In genomic region chr20:35699127-35699913, GRCh38 we compare ENCODE assay signal across 1 cellular context.
TF ChIP-seq lines count a peak whose summit lies in the region.

NFS1 (minus strand) TSS chr20:35699352; CDS start chr20:35699288, 64 bp downstream.
ROMO1 (plus strand) TSS chr20:35699405; CDS start chr20:35699633, 228 bp downstream.

TF ChIP-seq in K562, 482 proteins besides CTCF, POLR2A, EP300 and RAD21 (continued from another document and continues in another):
- TF ChIP-seq, protein P1, sequence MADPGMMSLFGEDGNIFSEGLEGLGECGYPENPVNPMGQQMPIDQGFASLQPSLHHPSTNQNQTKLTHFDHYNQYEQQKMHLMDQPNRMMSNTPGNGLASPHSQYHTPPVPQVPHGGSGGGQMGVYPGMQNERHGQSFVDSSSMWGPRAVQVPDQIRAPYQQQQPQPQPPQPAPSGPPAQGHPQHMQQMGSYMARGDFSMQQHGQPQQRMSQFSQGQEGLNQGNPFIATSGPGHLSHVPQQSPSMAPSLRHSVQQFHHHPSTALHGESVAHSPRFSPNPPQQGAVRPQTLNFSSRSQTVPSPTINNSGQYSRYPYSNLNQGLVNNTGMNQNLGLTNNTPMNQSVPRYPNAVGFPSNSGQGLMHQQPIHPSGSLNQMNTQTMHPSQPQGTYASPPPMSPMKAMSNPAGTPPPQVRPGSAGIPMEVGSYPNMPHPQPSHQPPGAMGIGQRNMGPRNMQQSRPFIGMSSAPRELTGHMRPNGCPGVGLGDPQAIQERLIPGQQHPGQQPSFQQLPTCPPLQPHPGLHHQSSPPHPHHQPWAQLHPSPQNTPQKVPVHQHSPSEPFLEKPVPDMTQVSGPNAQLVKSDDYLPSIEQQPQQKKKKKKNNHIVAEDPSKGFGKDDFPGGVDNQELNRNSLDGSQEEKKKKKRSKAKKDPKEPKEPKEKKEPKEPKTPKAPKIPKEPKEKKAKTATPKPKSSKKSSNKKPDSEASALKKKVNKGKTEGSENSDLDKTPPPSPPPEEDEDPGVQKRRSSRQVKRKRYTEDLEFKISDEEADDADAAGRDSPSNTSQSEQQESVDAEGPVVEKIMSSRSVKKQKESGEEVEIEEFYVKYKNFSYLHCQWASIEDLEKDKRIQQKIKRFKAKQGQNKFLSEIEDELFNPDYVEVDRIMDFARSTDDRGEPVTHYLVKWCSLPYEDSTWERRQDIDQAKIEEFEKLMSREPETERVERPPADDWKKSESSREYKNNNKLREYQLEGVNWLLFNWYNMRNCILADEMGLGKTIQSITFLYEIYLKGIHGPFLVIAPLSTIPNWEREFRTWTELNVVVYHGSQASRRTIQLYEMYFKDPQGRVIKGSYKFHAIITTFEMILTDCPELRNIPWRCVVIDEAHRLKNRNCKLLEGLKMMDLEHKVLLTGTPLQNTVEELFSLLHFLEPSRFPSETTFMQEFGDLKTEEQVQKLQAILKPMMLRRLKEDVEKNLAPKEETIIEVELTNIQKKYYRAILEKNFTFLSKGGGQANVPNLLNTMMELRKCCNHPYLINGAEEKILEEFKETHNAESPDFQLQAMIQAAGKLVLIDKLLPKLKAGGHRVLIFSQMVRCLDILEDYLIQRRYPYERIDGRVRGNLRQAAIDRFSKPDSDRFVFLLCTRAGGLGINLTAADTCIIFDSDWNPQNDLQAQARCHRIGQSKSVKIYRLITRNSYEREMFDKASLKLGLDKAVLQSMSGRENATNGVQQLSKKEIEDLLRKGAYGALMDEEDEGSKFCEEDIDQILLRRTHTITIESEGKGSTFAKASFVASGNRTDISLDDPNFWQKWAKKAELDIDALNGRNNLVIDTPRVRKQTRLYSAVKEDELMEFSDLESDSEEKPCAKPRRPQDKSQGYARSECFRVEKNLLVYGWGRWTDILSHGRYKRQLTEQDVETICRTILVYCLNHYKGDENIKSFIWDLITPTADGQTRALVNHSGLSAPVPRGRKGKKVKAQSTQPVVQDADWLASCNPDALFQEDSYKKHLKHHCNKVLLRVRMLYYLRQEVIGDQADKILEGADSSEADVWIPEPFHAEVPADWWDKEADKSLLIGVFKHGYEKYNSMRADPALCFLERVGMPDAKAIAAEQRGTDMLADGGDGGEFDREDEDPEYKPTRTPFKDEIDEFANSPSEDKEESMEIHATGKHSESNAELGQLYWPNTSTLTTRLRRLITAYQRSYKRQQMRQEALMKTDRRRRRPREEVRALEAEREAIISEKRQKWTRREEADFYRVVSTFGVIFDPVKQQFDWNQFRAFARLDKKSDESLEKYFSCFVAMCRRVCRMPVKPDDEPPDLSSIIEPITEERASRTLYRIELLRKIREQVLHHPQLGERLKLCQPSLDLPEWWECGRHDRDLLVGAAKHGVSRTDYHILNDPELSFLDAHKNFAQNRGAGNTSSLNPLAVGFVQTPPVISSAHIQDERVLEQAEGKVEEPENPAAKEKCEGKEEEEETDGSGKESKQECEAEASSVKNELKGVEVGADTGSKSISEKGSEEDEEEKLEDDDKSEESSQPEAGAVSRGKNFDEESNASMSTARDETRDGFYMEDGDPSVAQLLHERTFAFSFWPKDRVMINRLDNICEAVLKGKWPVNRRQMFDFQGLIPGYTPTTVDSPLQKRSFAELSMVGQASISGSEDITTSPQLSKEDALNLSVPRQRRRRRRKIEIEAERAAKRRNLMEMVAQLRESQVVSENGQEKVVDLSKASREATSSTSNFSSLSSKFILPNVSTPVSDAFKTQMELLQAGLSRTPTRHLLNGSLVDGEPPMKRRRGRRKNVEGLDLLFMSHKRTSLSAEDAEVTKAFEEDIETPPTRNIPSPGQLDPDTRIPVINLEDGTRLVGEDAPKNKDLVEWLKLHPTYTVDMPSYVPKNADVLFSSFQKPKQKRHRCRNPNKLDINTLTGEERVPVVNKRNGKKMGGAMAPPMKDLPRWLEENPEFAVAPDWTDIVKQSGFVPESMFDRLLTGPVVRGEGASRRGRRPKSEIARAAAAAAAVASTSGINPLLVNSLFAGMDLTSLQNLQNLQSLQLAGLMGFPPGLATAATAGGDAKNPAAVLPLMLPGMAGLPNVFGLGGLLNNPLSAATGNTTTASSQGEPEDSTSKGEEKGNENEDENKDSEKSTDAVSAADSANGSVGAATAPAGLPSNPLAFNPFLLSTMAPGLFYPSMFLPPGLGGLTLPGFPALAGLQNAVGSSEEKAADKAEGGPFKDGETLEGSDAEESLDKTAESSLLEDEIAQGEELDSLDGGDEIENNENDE (IDR thresholded peaks at IDR 0.05; ENCODE audit: low read depth, low read length): no peak
- TF ChIP-seq XRCC3 (IDR thresholded peaks at IDR 0.05) (no peak), FOXK1 (CRISPR knock-in tag; IDR thresholded peaks at IDR 0.05; ENCODE audit: borderline replicate concordance) (no peak), ZNF133 (CRISPR knock-in tag; IDR thresholded peaks at IDR 0.05) (no peak), SAFB (IDR thresholded peaks at IDR 0.05; ENCODE audit: borderline replicate concordance, low read depth, low read length) (no peak), KHSRP (IDR thresholded peaks at IDR 0.05) (peak; percentile 32; the same call in 1 of the 2 replicates), NFIC (IDR thresholded peaks at IDR 0.05) (peak; percentile 38), SMARCB1 (IDR thresholded peaks at IDR 0.05; ENCODE audit: insufficient read length, low read depth) (no peak), CBFB (CRISPR knock-in tag; IDR thresholded peaks at IDR 0.05) (no peak), TEAD1 (CRISPR knock-in tag; IDR thresholded peaks at IDR 0.05) (peak in 1 of 2 experiments; percentile 69; a peak in 1 of 4 replicates), THRB (CRISPR knock-in tag; conservative IDR thresholded peaks at IDR 0.05) (no peak), EWSR1 (IDR thresholded peaks at IDR 0.05; ENCODE audit: borderline replicate concordance, low read depth, partially characterized antibody) (no peak), ZNF449 (CRISPR knock-in tag; IDR thresholded peaks at IDR 0.05) (no peak), RBM39 (optimal IDR thresholded peaks at IDR 0.05; ENCODE audit: low read depth, low read length) (no peak), ZFP30 (CRISPR knock-in tag; IDR thresholded peaks at IDR 0.05; ENCODE audit: borderline replicate concordance) (no peak), PHTF2 (CRISPR knock-in tag; IDR thresholded peaks at IDR 0.05) (no peak), ARID4B (CRISPR knock-in tag; IDR thresholded peaks at IDR 0.05) (peak; percentile 93), GABPA (tag; conservative IDR thresholded peaks at IDR 0.05; ENCODE audit: low read depth) (peak; percentile 100), FOXA1 (IDR thresholded peaks at IDR 0.05; ENCODE audit: borderline replicate concordance) (no peak), SIN3B (IDR thresholded peaks at IDR 0.05; ENCODE audit: low read depth) (peak; percentile 91), GATAD2B (IDR thresholded peaks at IDR 0.05; ENCODE audit: borderline replicate concordance) (peak; percentile 29; the same call in 1 of the 2 replicates), PCBP1 (IDR thresholded peaks at IDR 0.05; ENCODE audit: low read depth, low read length, poor library complexity, severe bottlenecking) (peak; percentile 54), ZNF3 (CRISPR knock-in tag; IDR thresholded peaks at IDR 0.05) (no peak), CBFA2T2 (conservative IDR thresholded peaks at IDR 0.05) (no peak), MAFF (IDR thresholded peaks at IDR 0.05; ENCODE audit: low read length) (no peak), ZNF354B (CRISPR knock-in tag; IDR thresholded peaks at IDR 0.05) (no peak)
- TF ChIP-seq, protein P2, sequence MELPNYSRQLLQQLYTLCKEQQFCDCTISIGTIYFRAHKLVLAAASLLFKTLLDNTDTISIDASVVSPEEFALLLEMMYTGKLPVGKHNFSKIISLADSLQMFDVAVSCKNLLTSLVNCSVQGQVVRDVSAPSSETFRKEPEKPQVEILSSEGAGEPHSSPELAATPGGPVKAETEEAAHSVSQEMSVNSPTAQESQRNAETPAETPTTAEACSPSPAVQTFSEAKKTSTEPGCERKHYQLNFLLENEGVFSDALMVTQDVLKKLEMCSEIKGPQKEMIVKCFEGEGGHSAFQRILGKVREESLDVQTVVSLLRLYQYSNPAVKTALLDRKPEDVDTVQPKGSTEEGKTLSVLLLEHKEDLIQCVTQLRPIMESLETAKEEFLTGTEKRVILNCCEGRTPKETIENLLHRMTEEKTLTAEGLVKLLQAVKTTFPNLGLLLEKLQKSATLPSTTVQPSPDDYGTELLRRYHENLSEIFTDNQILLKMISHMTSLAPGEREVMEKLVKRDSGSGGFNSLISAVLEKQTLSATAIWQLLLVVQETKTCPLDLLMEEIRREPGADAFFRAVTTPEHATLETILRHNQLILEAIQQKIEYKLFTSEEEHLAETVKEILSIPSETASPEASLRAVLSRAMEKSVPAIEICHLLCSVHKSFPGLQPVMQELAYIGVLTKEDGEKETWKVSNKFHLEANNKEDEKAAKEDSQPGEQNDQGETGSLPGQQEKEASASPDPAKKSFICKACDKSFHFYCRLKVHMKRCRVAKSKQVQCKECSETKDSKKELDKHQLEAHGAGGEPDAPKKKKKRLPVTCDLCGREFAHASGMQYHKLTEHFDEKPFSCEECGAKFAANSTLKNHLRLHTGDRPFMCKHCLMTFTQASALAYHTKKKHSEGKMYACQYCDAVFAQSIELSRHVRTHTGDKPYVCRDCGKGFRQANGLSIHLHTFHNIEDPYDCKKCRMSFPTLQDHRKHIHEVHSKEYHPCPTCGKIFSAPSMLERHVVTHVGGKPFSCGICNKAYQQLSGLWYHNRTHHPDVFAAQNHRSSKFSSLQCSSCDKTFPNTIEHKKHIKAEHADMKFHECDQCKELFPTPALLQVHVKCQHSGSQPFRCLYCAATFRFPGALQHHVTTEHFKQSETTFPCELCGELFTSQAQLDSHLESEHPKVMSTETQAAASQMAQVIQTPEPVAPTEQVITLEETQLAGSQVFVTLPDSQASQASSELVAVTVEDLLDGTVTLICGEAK (IDR thresholded peaks at IDR 0.05): peak; percentile 99
- TF ChIP-seq, protein P2 (CRISPR knock-in tag; IDR thresholded peaks at IDR 0.05): no peak
